Comparison of ENCODE assay signal across 2 cellular contexts in the genomic region with DNA sequence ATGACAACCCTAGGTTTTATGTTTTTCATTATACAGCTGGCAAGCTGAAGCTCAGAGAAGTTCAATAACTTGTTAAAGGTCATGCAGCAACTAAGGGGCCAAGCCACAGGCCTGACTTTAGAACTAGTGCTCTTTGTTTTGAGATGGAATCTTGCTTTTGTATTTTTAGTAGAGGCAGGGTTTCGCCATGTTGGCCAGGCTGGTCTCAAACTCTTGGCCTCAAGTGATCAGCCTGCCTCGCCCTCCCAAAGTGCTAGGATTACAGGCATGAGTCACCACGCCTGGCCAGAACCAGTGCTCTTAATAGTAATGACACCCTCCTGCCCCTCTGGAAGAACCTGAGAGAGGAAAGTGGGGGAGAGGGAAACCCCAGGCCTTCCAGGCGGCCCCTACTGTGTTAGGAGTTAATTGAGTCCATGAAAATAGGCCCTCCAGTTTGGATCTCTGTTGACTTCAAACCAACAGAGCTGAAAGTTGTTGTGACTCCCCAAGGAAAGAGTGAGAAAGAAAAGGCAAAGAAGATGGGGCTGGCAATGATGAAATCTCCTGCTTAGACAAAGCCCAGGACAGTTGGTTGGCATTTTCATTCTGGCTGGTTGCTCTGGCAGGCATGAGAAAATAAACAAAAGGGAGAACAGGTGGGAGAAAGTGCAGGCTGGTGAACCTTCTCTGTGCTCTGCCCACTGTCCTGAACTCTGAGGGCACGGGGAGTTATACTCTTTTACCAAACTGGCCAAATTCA.
TF ChIP-seq lines count a peak whose summit lies in the region.

No MANE protein-coding gene starts in this region.

TF ChIP-seq in HEK293, 187 proteins besides CTCF, POLR2A, EP300 and RAD21 (continued from another document):
- TF ChIP-seq ZNF521 (tag by site-specific recombination; IDR thresholded peaks at IDR 0.05) (no peak), MYNN (tag by site-specific recombination; IDR thresholded peaks at IDR 0.05; ENCODE audit: borderline replicate concordance) (peak; percentile 73), PATZ1 (tag by site-specific recombination; IDR thresholded peaks at IDR 0.05) (peak; percentile 18; the same call in 1 of the 2 replicates), ZNF350 (tag by site-specific recombination; IDR thresholded peaks at IDR 0.05) (no peak), PRDM1 (tag by site-specific recombination; IDR thresholded peaks at IDR 0.05) (peak; percentile 80), KLF1 (tag by site-specific recombination; IDR thresholded peaks at IDR 0.05) (peak; percentile 67), ZNF398 (tag by site-specific recombination; IDR thresholded peaks at IDR 0.05) (peak; percentile 16; the same call in 1 of the 2 replicates), GLIS1 (tag by site-specific recombination; IDR thresholded peaks at IDR 0.05) (0 out of 2 replicates have a peak, but pooled peaks have one; percentile 10)
TF ChIP-seq in HEK293: peak in this region for 7.

TF ChIP-seq in WTC11, 78 proteins besides CTCF, POLR2A, EP300 and RAD21:
- TF ChIP-seq E2F1 (CRISPR knock-in tag; IDR thresholded peaks at IDR 0.05) (no peak), NR1H2 (CRISPR knock-in tag; IDR thresholded peaks at IDR 0.05) (no peak), USF2 (CRISPR knock-in tag; IDR thresholded peaks at IDR 0.05) (no peak), STAT6 (CRISPR knock-in tag; conservative IDR thresholded peaks at IDR 0.05; ENCODE audit: low read depth) (no peak), ZNF281 (CRISPR knock-in tag; IDR thresholded peaks at IDR 0.05) (no peak), TEAD1 (CRISPR knock-in tag; IDR thresholded peaks at IDR 0.05) (no peak), ZNF263 (CRISPR knock-in tag; IDR thresholded peaks at IDR 0.05; ENCODE audit: low read depth) (no peak), ESRRA (CRISPR knock-in tag; IDR thresholded peaks at IDR 0.05; ENCODE audit: borderline replicate concordance) (no peak)
- TF ChIP-seq, protein P1, sequence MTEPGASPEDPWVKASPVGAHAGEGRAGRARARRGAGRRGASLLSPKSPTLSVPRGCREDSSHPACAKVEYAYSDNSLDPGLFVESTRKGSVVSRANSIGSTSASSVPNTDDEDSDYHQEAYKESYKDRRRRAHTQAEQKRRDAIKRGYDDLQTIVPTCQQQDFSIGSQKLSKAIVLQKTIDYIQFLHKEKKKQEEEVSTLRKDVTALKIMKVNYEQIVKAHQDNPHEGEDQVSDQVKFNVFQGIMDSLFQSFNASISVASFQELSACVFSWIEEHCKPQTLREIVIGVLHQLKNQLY (CRISPR knock-in tag; IDR thresholded peaks at IDR 0.05), result no peak
- TF ChIP-seq, protein P2, sequence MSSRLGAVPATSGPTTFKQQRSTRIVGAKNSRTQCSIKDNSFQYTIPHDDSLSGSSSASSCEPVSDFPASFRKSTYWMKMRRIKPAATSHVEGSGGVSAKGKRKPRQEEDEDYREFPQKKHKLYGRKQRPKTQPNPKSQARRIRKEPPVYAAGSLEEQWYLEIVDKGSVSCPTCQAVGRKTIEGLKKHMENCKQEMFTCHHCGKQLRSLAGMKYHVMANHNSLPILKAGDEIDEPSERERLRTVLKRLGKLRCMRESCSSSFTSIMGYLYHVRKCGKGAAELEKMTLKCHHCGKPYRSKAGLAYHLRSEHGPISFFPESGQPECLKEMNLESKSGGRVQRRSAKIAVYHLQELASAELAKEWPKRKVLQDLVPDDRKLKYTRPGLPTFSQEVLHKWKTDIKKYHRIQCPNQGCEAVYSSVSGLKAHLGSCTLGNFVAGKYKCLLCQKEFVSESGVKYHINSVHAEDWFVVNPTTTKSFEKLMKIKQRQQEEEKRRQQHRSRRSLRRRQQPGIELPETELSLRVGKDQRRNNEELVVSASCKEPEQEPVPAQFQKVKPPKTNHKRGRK (CRISPR knock-in tag; IDR thresholded peaks at IDR 0.05; ENCODE audit: borderline replicate concordance), result no peak
- TF ChIP-seq, protein P3, sequence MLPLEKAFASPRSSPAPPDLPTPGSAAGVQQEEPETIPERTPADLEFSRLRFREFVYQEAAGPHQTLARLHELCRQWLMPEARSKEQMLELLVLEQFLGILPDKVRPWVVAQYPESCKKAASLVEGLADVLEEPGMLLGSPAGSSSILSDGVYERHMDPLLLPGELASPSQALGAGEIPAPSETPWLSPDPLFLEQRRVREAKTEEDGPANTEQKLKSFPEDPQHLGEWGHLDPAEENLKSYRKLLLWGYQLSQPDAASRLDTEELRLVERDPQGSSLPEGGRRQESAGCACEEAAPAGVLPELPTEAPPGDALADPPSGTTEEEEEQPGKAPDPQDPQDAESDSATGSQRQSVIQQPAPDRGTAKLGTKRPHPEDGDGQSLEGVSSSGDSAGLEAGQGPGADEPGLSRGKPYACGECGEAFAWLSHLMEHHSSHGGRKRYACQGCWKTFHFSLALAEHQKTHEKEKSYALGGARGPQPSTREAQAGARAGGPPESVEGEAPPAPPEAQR (CRISPR knock-in tag; IDR thresholded peaks at IDR 0.05), result no peak
